11 cellular contexts compared by ENCODE assay signal in the genomic region with DNA sequence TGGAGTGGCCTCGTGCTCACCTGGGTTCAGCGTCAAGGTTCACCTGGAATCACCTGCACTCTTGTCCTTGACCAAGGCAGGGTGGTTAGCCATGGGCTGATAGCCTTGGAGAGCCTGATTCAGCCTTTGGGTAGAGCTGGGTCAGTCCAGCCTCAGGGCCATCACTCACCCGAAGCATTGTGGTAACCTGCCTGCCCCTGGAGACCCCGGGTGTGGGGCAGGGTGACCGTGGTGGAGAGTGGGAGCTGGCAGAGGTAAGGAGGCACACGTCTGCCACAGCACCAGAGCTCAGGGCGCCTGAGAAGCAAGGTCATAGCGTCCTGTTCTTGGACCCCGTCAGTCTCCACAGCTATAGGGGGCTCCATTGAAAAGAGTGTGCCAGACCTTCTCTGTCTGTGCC. TPM values are rescaled to one million over a fixed set of nuclear protein-coding genes. Genes with fewer than 3 reads are reported as not detected.
DNase-seq lines count a peak whose midpoint lies in the region; ATAC-seq and TF ChIP-seq lines count a peak whose summit lies in the region.
"Had no signal": no experiment of that assay in that cellular context is flagged by ENCODE, and none has a peak within 500 bp of the region (broad histone marks: within the 10 kb centered on the region; RNA-seq: fewer than 3 reads in every experiment).

No MANE protein-coding gene starts in this region.

- WGBS in smooth muscle cell (ENCODE audit: low lambda C conversion rate), result 76% methylated on average over 9 of the region's 9 CpGs

- 0 out of 2 replicates have a peak, but pooled peaks have one; percentile 0 for ATAC-seq in Panc1

- no peaks in the 10 kb centered on the region for H3K79me2 ChIP-seq in smooth muscle cell (ENCODE audit: low read depth)

- peaks cover 48% of the 10 kb centered on the region for H3K27me3 Mint-ChIP-seq in activated T-cell treated with anti-CD3 and anti-CD28 coated beads, Interleukin-2, amount 50 U/mL, for 24 hours

- H3K36me3 ChIP-seq in Panc1 (ENCODE audit: control insufficient read depth, insufficient read depth, low read length) (no peaks in the 10 kb centered on the region), smooth muscle cell (ENCODE audit: low read depth) (no peaks in the 10 kb centered on the region)
- H3K36me3 ChIP-seq: cardiac muscle cell, sigmoid colon had no signal

- intact Hi-C loops in Panc1 (cut with micrococcal nuclease; ENCODE audit: unreplicated experiment), result loop anchor here (1.0 to 5.0 kb wide), 4 partner anchors 105 to 505 kb away; no protein-coding TSS in a partner anchor

- peak overlapping the region; percentile 43 to 67 for H3K4me3 ChIP-seq in Panc1 (ENCODE audit: low read depth in 2 of 2, low read length in 2 of 2)
- peak overlapping the region; percentile 53; the same call in 1 of the 2 replicates for H3K4me3 ChIP-seq in iPS-18c (ENCODE audit: insufficient read depth, low read depth, low read length)
- H3K4me3 ChIP-seq in smooth muscle cell, result peak overlapping the region; percentile 49

- no peak overlapping the region for H3K4me3 Mint-ChIP-seq in activated T-cell treated with anti-CD3 and anti-CD28 coated beads, Interleukin-2, amount 50 U/mL, for 24 hours

- H3K4me2 ChIP-seq in smooth muscle cell, result peak overlapping the region; percentile 89

- H2AFZ ChIP-seq in smooth muscle cell (ENCODE audit: low read depth), result peak overlapping the region; percentile 85

- no peaks in the 10 kb centered on the region for H3F3A ChIP-seq in smooth muscle cell (ENCODE audit: low read depth)

- CTCF ChIA-PET in Panc1 (lab: Charles Lee), result interaction anchor here (0.5 to 2.2 kb wide), 7 partner anchors 15 to 822 kb away, joined by 3 to 17 read pairs (median 5); no protein-coding TSS in a partner anchor

- in situ Hi-C loops in Panc1 (cut with HindIII; ENCODE audit: low pct_unique_long_range_greater_than_20kb, low sequenced_read_pairs), result no loop called here

- H3K27me3 ChIP-seq in Panc1 (ENCODE audit: control insufficient read depth, insufficient read depth, low read length), result peaks cover 8% of the 10 kb centered on the region
- peaks cover 40% of the 10 kb centered on the region for H3K27me3 ChIP-seq in smooth muscle cell (ENCODE audit: low read depth)

- DNase-seq in NCI-H748 (lab: John Stamatoyannopoulos, UW; ENCODE audit: unreplicated experiment) (peak; percentile 37), NCI-H748 treated with DMSO at 0.1 percent for 48 hours (lab: John Stamatoyannopoulos, UW) (no peak), Panc1 (ENCODE audit: low read depth, low spot score) (no peak), smooth muscle cell (lab: John Stamatoyannopoulos, UW; ENCODE audit: unreplicated experiment) (no peak), SIG-M5 treated with dmso at 0.1 percent for 504 hours (lab: John Stamatoyannopoulos, UW; ENCODE audit: unreplicated experiment) (no peak)
- no peak for DNase-seq in stimulated activated CD4-positive, alpha-beta T cell treated with anti-CD3 and anti-CD28 coated beads, Interleukin-4, amount 100 ng/mL, for 4 hours
- DNase-seq in activated T-cell treated with anti-CD3 and anti-CD28 coated beads, Interleukin-2, amount 50 U/mL, for 24 hours, result no peak

- POLR2A ChIA-PET in Panc1 (lab: Charles Lee), result no interaction called here

- TF ChIP-seq CTCF in Panc1 (IDR thresholded peaks at IDR 0.05) (no peak), smooth muscle cell (IDR thresholded peaks at IDR 0.05; ENCODE audit: borderline replicate concordance, insufficient read depth, poor library complexity, severe bottlenecking) (no peak)

- no peak overlapping the region for H3K27ac Mint-ChIP-seq in activated T-cell treated with anti-CD3 and anti-CD28 coated beads, Interleukin-2, amount 50 U/mL, for 24 hours

- no peaks in the 10 kb centered on the region for H3K9me3 Mint-ChIP-seq in activated T-cell treated with anti-CD3 and anti-CD28 coated beads, Interleukin-2, amount 50 U/mL, for 24 hours

- H3K9me3 ChIP-seq in Panc1 (ENCODE audit: control insufficient read depth, insufficient read depth, low read depth, low read length) (no peaks in the 10 kb centered on the region), iPS-18c (ENCODE audit: control insufficient read depth, insufficient read depth, low read length) (no peaks in the 10 kb centered on the region), smooth muscle cell (replicated peaks; ENCODE audit: low read depth) (no peaks in the 10 kb centered on the region)
- H3K9me3 ChIP-seq: sigmoid colon had no signal

- no peaks in the 10 kb centered on the region for H3K36me3 Mint-ChIP-seq in activated T-cell treated with anti-CD3 and anti-CD28 coated beads, Interleukin-2, amount 50 U/mL, for 24 hours (ENCODE audit: low read depth)

- H4K20me1 ChIP-seq in smooth muscle cell (ENCODE audit: low read depth), result no peaks in the 10 kb centered on the region

- no TSS peak for BruUV-seq in Panc1 (replicated peaks; lab: Mats Ljungman, UMichigan)

- H3K4me1 ChIP-seq in Panc1 (ENCODE audit: control insufficient read depth, insufficient read depth, low read length) (peaks cover 6% of the 10 kb centered on the region; the same call in 1 of the 2 replicates), smooth muscle cell (ENCODE audit: low read depth) (no peaks in the 10 kb centered on the region)

- H3K4me1 Mint-ChIP-seq in activated T-cell treated with anti-CD3 and anti-CD28 coated beads, Interleukin-2, amount 50 U/mL, for 24 hours (ENCODE audit: low read depth), result peaks cover 5% of the 10 kb centered on the region

- H3K27ac ChIP-seq in Panc1 (ENCODE audit: low read length), result no peak overlapping the region
- no peak overlapping the region for H3K27ac ChIP-seq in smooth muscle cell (ENCODE audit: low read depth)
- H3K27ac ChIP-seq: cardiac muscle cell had no signal

- H3K9ac ChIP-seq in smooth muscle cell (ENCODE audit: low read depth), result no peak overlapping the region

RNA-seq across cellular contexts. Expression of a gene that starts 27.7 kb away (rescaled TPM):
- 0.23 TPM for total RNA-seq in Panc1 (2021; ENCODE audit: unreplicated experiment)
- polyA plus RNA-seq in Panc1 (2012; ENCODE audit: insufficient read length), result not detected
- total RNA-seq in smooth muscle cell, result not detected in 2 replicates
- polyA plus RNA-seq in smooth muscle cell, result not detected in 2 replicates
- total RNA-seq: A673, cardiac muscle cell had no signal
- polyA plus RNA-seq: cardiac muscle cell had no signal

RNA-seq across cellular contexts. Expression of a gene that starts 52.1 kb away (rescaled TPM):
- total RNA-seq in Panc1 (2021; ENCODE audit: unreplicated experiment), result 1.8 TPM
- 1.1 TPM for polyA plus RNA-seq in Panc1 (2012; ENCODE audit: insufficient read length)
- 8.8 and 9.9 TPM in 2 replicates for total RNA-seq in smooth muscle cell
- polyA plus RNA-seq in smooth muscle cell, result 1.8 and 2.4 TPM in 2 replicates
